1 cellular context compared by ENCODE assay signal in genomic region chr11:61814958-61815789, GRCh38.
A peak's percentile ranks its signal among the peaks of the same experiment; 100 is the strongest.
TF ChIP-seq lines count a peak whose summit lies in the region.

No MANE protein-coding gene starts in this region.

TF ChIP-seq in K562, 482 proteins besides CTCF, POLR2A, EP300 and RAD21 (continued from another document and continues in another):
- TF ChIP-seq ZNF518B (CRISPR knock-in tag; IDR thresholded peaks at IDR 0.05) (0 out of 2 replicates have a peak, but pooled peaks have one; percentile 29), MGA (IDR thresholded peaks at IDR 0.05) (peak; percentile 50; the same call in 1 of the 2 replicates), BRCA1 (IDR thresholded peaks at IDR 0.05) (no peak), BRCA1 (CRISPR knock-in tag; IDR thresholded peaks at IDR 0.05) (0 out of 2 replicates have a peak, but pooled peaks have one; percentile 77), SRSF9 (IDR thresholded peaks at IDR 0.05; ENCODE audit: borderline replicate concordance, low read depth, low read length) (no peak), ZNF592 (IDR thresholded peaks at IDR 0.05) (peak; percentile 97), OTX1 (CRISPR knock-in tag; IDR thresholded peaks at IDR 0.05) (no peak; the same call in 1 of the 2 replicates), SREBF1 (IDR thresholded peaks at IDR 0.05; ENCODE audit: borderline replicate concordance, low read depth, low read length) (peak; percentile 99), ESRRB (CRISPR knock-in tag; IDR thresholded peaks at IDR 0.05; ENCODE audit: borderline replicate concordance) (no peak), RNF219 (CRISPR knock-in tag; IDR thresholded peaks at IDR 0.05) (0 out of 2 replicates have a peak, but pooled peaks have one; percentile 61), E2F3 (CRISPR knock-in tag; IDR thresholded peaks at IDR 0.05) (no peak), HMGN3 (IDR thresholded peaks at IDR 0.05; ENCODE audit: borderline replicate concordance, extremely low read depth, insufficient read length, low read depth, low read length) (peak; percentile 83), ZNF253 (CRISPR knock-in tag; conservative IDR thresholded peaks at IDR 0.05) (no peak), PTTG1 (tag; IDR thresholded peaks at IDR 0.05; ENCODE audit: low read depth) (no peak), FOXK1 (CRISPR knock-in tag; IDR thresholded peaks at IDR 0.05; ENCODE audit: borderline replicate concordance) (peak; percentile 55), BCL6 (CRISPR knock-in tag; IDR thresholded peaks at IDR 0.05) (no peak), DEAF1 (CRISPR knock-in tag; IDR thresholded peaks at IDR 0.05) (no peak), ZNF717 (CRISPR knock-in tag; IDR thresholded peaks at IDR 0.05) (no peak), CREB1 (IDR thresholded peaks at IDR 0.05) (peak; percentile 81), CREB1 (CRISPR knock-in tag; IDR thresholded peaks at IDR 0.05) (peak; percentile 87), NFATC3 (IDR thresholded peaks at IDR 0.05) (no peak), ZNF217 (CRISPR knock-in tag; IDR thresholded peaks at IDR 0.05) (no peak), KDM1A (IDR thresholded peaks at IDR 0.05) (no peak; a peak in 1 of 4 replicates), CREB3L1 (IDR thresholded peaks at IDR 0.05; ENCODE audit: borderline replicate concordance, low read depth) (peak; percentile 68), RBM22 (IDR thresholded peaks at IDR 0.05; ENCODE audit: low read depth, low read length, poor library complexity, severe bottlenecking) (no peak), GMEB1 (CRISPR knock-in tag; IDR thresholded peaks at IDR 0.05) (peak; percentile 22; the same call in 1 of the 2 replicates), HNRNPLL (IDR thresholded peaks at IDR 0.05; ENCODE audit: low read depth, low read length, poor library complexity, severe bottlenecking) (peak; percentile 66), HCFC1 (IDR thresholded peaks at IDR 0.05; ENCODE audit: low read depth, low read length) (no peak)
